In the genomic region with DNA sequence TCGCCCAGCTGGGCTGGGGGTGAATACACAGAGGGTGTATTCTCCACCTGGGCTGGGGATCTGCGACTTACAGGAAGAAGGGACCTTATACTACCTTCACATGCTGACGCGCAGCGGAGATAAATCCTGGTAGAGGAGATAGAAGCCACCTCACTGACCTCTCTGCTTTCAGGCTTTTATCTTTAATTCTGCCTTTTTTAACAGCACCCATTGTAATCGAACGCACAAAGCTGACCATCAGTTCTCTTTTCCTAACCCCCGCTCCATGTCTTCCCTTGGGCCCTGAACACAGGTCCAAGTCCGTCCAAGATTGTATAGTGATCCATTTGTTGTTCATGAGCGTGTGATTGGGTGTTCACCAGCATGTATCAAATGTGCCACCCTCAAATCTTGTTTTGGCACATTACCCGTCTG, we compare ENCODE assay signal across 1 cellular context.
TF ChIP-seq lines count a peak whose summit lies in the region.

No MANE protein-coding gene starts in this region.

TF ChIP-seq in liver, 16 proteins besides CTCF, POLR2A, EP300 and RAD21 (continued from another document):
- TF ChIP-seq, protein P1, sequence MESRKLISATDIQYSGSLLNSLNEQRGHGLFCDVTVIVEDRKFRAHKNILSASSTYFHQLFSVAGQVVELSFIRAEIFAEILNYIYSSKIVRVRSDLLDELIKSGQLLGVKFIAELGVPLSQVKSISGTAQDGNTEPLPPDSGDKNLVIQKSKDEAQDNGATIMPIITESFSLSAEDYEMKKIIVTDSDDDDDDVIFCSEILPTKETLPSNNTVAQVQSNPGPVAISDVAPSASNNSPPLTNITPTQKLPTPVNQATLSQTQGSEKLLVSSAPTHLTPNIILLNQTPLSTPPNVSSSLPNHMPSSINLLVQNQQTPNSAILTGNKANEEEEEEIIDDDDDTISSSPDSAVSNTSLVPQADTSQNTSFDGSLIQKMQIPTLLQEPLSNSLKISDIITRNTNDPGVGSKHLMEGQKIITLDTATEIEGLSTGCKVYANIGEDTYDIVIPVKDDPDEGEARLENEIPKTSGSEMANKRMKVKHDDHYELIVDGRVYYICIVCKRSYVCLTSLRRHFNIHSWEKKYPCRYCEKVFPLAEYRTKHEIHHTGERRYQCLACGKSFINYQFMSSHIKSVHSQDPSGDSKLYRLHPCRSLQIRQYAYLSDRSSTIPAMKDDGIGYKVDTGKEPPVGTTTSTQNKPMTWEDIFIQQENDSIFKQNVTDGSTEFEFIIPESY (IDR thresholded peaks at IDR 0.05) = no peak
- TF ChIP-seq RXRA (IDR thresholded peaks at IDR 0.05) = no peak
